ENCODE assay signal across 8 cellular contexts in genomic region chr1:70220517-70221240, GRCh38. TPM values are rescaled to one million over a fixed set of nuclear protein-coding genes. Genes with fewer than 3 reads are reported as not detected.
A peak's percentile ranks its signal among the peaks of the same experiment; 100 is the strongest.
DNase-seq lines count a peak whose midpoint lies in the region; ATAC-seq and TF ChIP-seq lines count a peak whose summit lies in the region.

No MANE protein-coding gene starts in this region.

- TF ChIP-seq EP300 in ovary (IDR thresholded peaks at IDR 0.05) = no peak

- peaks cover 97% of the 10 kb centered on the region for H3K79me2 ChIP-seq in DND-41 (ENCODE audit: insufficient read depth, low read length)

- H2AFZ ChIP-seq in DND-41 (ENCODE audit: low read depth, low read length) = peak overlapping the region; percentile 85

- H3K27ac Mint-ChIP-seq in effector memory CD8-positive, alpha-beta T cell = peak overlapping the region; percentile 91 to 99

- 48 to 53% (median 49%) methylated on average over 17 of the region's 17 CpGs for WGBS in ovary, 3 donors

- no peak for DNase-seq in DND-41
- peak; percentile 6 for DNase-seq in NB4 (ENCODE audit: low read depth)
- no peak for DNase-seq in effector memory CD8-positive, alpha-beta T cell
- no peak for DNase-seq in ovary
- DNase-seq in NCI-H526 (lab: John Stamatoyannopoulos, UW) = no peak
- DNase-seq in iPS-NIHi7 (ENCODE audit: extremely low spot score) = no peak
- no peak for DNase-seq in GM20000 (ENCODE audit: low spot score)

- H3K36me3 ChIP-seq in DND-41 (ENCODE audit: insufficient read depth, low read length) (peaks cover 48% of the 10 kb centered on the region), ovary (no peaks in the 10 kb centered on the region)

- peaks cover 38% of the 10 kb centered on the region for H4K20me1 ChIP-seq in DND-41 (ENCODE audit: insufficient read depth, low read length)

- no peaks in the 10 kb centered on the region for H3K27me3 Mint-ChIP-seq in effector memory CD8-positive, alpha-beta T cell

- TF ChIP-seq POLR2A in NB4 (IDR thresholded peaks at IDR 0.05; ENCODE audit: extremely low read depth, insufficient read length) (no peak), ovary (IDR thresholded peaks at IDR 0.05) (no peak)

- peak overlapping the region; percentile 93 for H3K9ac ChIP-seq in DND-41 (ENCODE audit: low read depth, low read length)

- no peaks in the 10 kb centered on the region for H3K9me3 ChIP-seq in DND-41 (ENCODE audit: insufficient read depth, low read length, severe bottlenecking)
- H3K9me3 ChIP-seq in ovary = no peaks in the 10 kb centered on the region

- intact Hi-C loops in ovary (cut with DNase I) = no loop called here

- peaks cover 22 to 44% of the 10 kb centered on the region in 2 donors for H3K4me1 Mint-ChIP-seq in effector memory CD8-positive, alpha-beta T cell (ENCODE audit: low read depth in 2 of 2)

- H3K4me3 Mint-ChIP-seq in effector memory CD8-positive, alpha-beta T cell = peak overlapping the region; percentile 73 to 89

- peaks cover 46% of the 10 kb centered on the region for H3K4me1 ChIP-seq in DND-41 (ENCODE audit: insufficient read depth, low read length)
- peaks cover 7% of the 10 kb centered on the region for H3K4me1 ChIP-seq in ovary (ENCODE audit: insufficient read depth)

- no peaks in the 10 kb centered on the region for H3K9me3 Mint-ChIP-seq in effector memory CD8-positive, alpha-beta T cell

- H3K27me3 ChIP-seq in DND-41 (ENCODE audit: insufficient read depth, low read length, poor library complexity) = no peaks in the 10 kb centered on the region
- H3K27me3 ChIP-seq in ovary = no peaks in the 10 kb centered on the region

- no peak for ATAC-seq in DND-41 (ENCODE audit: insufficient read depth, low read depth)
- ATAC-seq in GM21529 (IDR thresholded peaks at IDR 0.05; ENCODE audit: unreplicated experiment) = peak; percentile 3
- ATAC-seq in effector memory CD8-positive, alpha-beta T cell (replicated peaks) = no peak

- TF ChIP-seq CTCF in DND-41 (IDR thresholded peaks at IDR 0.05; ENCODE audit: borderline replicate concordance, extremely low read depth, low read length, poor library complexity, severe bottlenecking) = no peak
- no peak for TF ChIP-seq CTCF in NB4 (IDR thresholded peaks at IDR 0.05; ENCODE audit: low read depth, low read length)
- no peak for TF ChIP-seq CTCF in ovary (IDR thresholded peaks at IDR 0.05)
- TF ChIP-seq CTCF in GM20000 (IDR thresholded peaks at IDR 0.05; ENCODE audit: extremely low read depth, missing control alignments) = no peak

- H3K27ac ChIP-seq in DND-41 (ENCODE audit: low read length) (peak overlapping the region; percentile 96), ovary (peak overlapping the region in 1 of 2 donors; percentile 98)

- H3K4me2 ChIP-seq in DND-41 (ENCODE audit: insufficient read depth, low read length) = peak overlapping the region; percentile 74

- H3K4me3 ChIP-seq in DND-41 (ENCODE audit: low read depth in 1 of 2, low read length in 2 of 2) (peak overlapping the region; percentile 85 to 87; a peak in 3 of 4 replicates), NB4 (ENCODE audit: low read depth, low read length) (peak overlapping the region; percentile 71), ovary (peak overlapping the region; percentile 55)

- peaks cover 59% of the 10 kb centered on the region for H3K36me3 Mint-ChIP-seq in effector memory CD8-positive, alpha-beta T cell (ENCODE audit: insufficient read depth)

RNA-seq across cellular contexts. Expression of gene SRSF11, which starts 0.5 kb away (rescaled TPM):
- 100 to 1,000 TPM; 116 to 195 (median 153) TPM for total RNA-seq in ovary
- polyA plus RNA-seq in ovary = 100 to 1,000 TPM; 113 to 150 TPM

RNA-seq across cellular contexts. Expression of gene LRRC40, which starts 15.3 kb away (rescaled TPM):
- total RNA-seq in ovary = 10 to 100 TPM in 5 of 7 donors, 1 to 10 TPM in 2; 8.8 to 16.3 (median 11.1) TPM
- polyA plus RNA-seq in ovary = 1 to 10 TPM; 8.0 to 8.4 TPM
